ENCODE assay signal across 8 cellular contexts in genomic region chrX:111244238-111244750, GRCh38.
DNase-seq lines count a peak whose midpoint lies in the region; ATAC-seq and TF ChIP-seq lines count a peak whose summit lies in the region.

No MANE protein-coding gene starts in this region.

- no peak overlapping the region for H3K4me3 ChIP-seq in astrocyte of the cerebellum (ENCODE audit: low read depth, low read length)

- peaks cover 70% of the 10 kb centered on the region for H3K27me3 Mint-ChIP-seq in activated T-cell treated with anti-CD3 and anti-CD28 coated beads, Interleukin-2, amount 50 U/mL, for 24 hours

- no peaks in the 10 kb centered on the region for H3K4me1 Mint-ChIP-seq in stimulated activated effector memory CD8-positive, alpha-beta T cell treated with anti-CD3 and anti-CD28 coated beads, Interleukin-12 subunit alpha, Interleukin-12 subunit beta, amount 100 ng/mL, for 72 hours
- no peaks in the 10 kb centered on the region for H3K4me1 Mint-ChIP-seq in activated T-cell treated with anti-CD3 and anti-CD28 coated beads, Interleukin-2, amount 50 U/mL, for 24 hours (ENCODE audit: low read depth)

- ATAC-seq in stimulated activated effector memory CD8-positive, alpha-beta T cell treated with anti-CD3 and anti-CD28 coated beads, Interleukin-12 subunit alpha, Interleukin-12 subunit beta, amount 100 ng/mL, for 72 hours: no peak
- no peak for ATAC-seq in GM18868 (IDR thresholded peaks at IDR 0.05; ENCODE audit: unreplicated experiment)

- peak; percentile 47 for TF ChIP-seq CTCF in astrocyte of the cerebellum (IDR thresholded peaks at IDR 0.05; ENCODE audit: low read depth, low read length, missing control alignments)

- no peak overlapping the region for H3K27ac Mint-ChIP-seq in stimulated activated effector memory CD8-positive, alpha-beta T cell treated with anti-CD3 and anti-CD28 coated beads, Interleukin-12 subunit alpha, Interleukin-12 subunit beta, amount 100 ng/mL, for 72 hours
- no peak overlapping the region for H3K27ac Mint-ChIP-seq in activated T-cell treated with anti-CD3 and anti-CD28 coated beads, Interleukin-2, amount 50 U/mL, for 24 hours

- DNase-seq in DMS 273 (lab: John Stamatoyannopoulos, UW; ENCODE audit: unreplicated experiment): peak; percentile 66
- DNase-seq in KBM-7: peak; percentile 41
- no peak for DNase-seq in astrocyte of the cerebellum (ENCODE audit: low read depth)
- DNase-seq in medulla oblongata (ENCODE audit: extremely low spot score): peak; percentile 7
- DNase-seq in stimulated activated effector memory CD8-positive, alpha-beta T cell treated with anti-CD3 and anti-CD28 coated beads, Interleukin-12 subunit alpha, Interleukin-12 subunit beta, amount 100 ng/mL, for 72 hours (ENCODE audit: low spot score in 2 of 2): no peak
- no peak for DNase-seq in activated T-cell treated with anti-CD3 and anti-CD28 coated beads, Interleukin-2, amount 50 U/mL, for 24 hours
- DNase-seq in GF-D8 (lab: John Stamatoyannopoulos, UW): no peak

- H3K4me3 Mint-ChIP-seq in stimulated activated effector memory CD8-positive, alpha-beta T cell treated with anti-CD3 and anti-CD28 coated beads, Interleukin-12 subunit alpha, Interleukin-12 subunit beta, amount 100 ng/mL, for 72 hours: no peak overlapping the region
- no peak overlapping the region for H3K4me3 Mint-ChIP-seq in activated T-cell treated with anti-CD3 and anti-CD28 coated beads, Interleukin-2, amount 50 U/mL, for 24 hours

- in situ Hi-C loops in KBM-7 (cut with MboI; ENCODE audit: low pct_unique_long_range_greater_than_20kb, low sequenced_read_pairs) (no loop called here), astrocyte of the cerebellum (cut with HindIII; ENCODE audit: low sequenced_read_pairs) (no loop called here)

- no peaks in the 10 kb centered on the region for H3K9me3 Mint-ChIP-seq in stimulated activated effector memory CD8-positive, alpha-beta T cell treated with anti-CD3 and anti-CD28 coated beads, Interleukin-12 subunit alpha, Interleukin-12 subunit beta, amount 100 ng/mL, for 72 hours
- H3K9me3 Mint-ChIP-seq in activated T-cell treated with anti-CD3 and anti-CD28 coated beads, Interleukin-2, amount 50 U/mL, for 24 hours: no peaks in the 10 kb centered on the region

- no peaks in the 10 kb centered on the region for H3K36me3 Mint-ChIP-seq in stimulated activated effector memory CD8-positive, alpha-beta T cell treated with anti-CD3 and anti-CD28 coated beads, Interleukin-12 subunit alpha, Interleukin-12 subunit beta, amount 100 ng/mL, for 72 hours
- H3K36me3 Mint-ChIP-seq in activated T-cell treated with anti-CD3 and anti-CD28 coated beads, Interleukin-2, amount 50 U/mL, for 24 hours (ENCODE audit: low read depth): no peaks in the 10 kb centered on the region

Comparison
In these comparisons a context has a peak if more than half of its experiments do, and no peak if none do; other contexts are left out.
1. DNase-seq: peak in DMS 273 (single experiment), KBM-7 (single experiment) and medulla oblongata (single experiment); none in astrocyte of the cerebellum (single experiment), stimulated activated effector memory CD8-positive, alpha-beta T cell treated with anti-CD3 and anti-CD28 coated beads, Interleukin-12 subunit alpha, Interleukin-12 subunit beta, amount 100 ng/mL, for 72 hours (0 of 2), activated T-cell treated with anti-CD3 and anti-CD28 coated beads, Interleukin-2, amount 50 U/mL, for 24 hours (single experiment) and GF-D8 (single experiment).